ENCODE assay signal across 12 cellular contexts in the genomic region with DNA sequence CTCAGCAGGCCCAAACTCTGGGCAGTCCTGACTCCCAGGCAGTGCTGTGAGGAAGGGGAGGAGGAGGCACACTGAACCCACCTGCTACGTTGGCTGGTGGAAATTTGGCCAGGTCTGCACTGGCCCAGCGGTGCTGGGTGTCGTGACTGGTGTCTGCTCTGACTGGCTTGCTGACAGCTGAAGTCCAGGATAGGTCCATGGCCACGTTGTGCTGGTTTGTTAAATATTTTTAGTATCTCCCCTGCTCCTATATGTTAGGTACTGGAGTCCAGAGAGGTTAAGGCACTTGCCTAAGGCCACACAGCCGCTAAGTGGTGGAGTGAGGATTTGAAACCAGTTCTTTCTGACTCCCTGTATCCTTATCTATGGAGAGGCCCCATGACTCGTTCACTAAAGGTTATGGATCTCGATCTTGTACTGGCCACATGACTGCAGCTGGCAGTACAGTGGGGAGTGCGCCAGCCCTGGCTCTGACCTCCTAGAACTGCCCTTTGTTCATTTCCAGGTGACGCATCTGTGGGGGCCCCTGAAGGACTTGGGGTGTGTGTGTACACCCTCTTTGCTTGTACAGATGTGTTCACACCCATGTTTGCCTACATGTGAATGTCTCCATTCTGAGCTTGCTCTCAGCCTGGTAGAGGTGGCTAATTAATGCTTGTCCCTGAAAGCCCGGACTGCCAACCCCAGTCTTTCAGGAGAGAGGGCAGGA. TPM values are rescaled to one million over a fixed set of nuclear protein-coding genes. Genes with fewer than 3 reads are reported as not detected.
A peak's percentile ranks its signal among the peaks of the same experiment; 100 is the strongest.
DNase-seq lines count a peak whose midpoint lies in the region; TF ChIP-seq lines count a peak whose summit lies in the region.
"Had no signal": no experiment of that assay in that cellular context is flagged by ENCODE, and none has a peak within 500 bp of the region (broad histone marks: within the 10 kb centered on the region; RNA-seq: fewer than 3 reads in every experiment).

No MANE protein-coding gene starts in this region.

- intact Hi-C loops in breast epithelium (cut with DNase I; ENCODE audit: low total_unique reads) (no loop called here), mammary epithelial cell (cut with micrococcal nuclease) (no loop called here)
- intact Hi-C loops in dendritic cell treated with granulocyte-macrophage colony-stimulating factor and Interleukin-4, amounts not matched to agents 40 ng/mL and 50 ng/mL, for 4 days (cut with micrococcal nuclease) = no loop called here
- intact Hi-C loops in activated CD4-positive, alpha-beta T cell treated with anti-CD3 and anti-CD28 coated beads, Interleukin-2, amount 10 ng/mL, durations not matched to agents 24 days and 14 days (cut with micrococcal nuclease) = no loop called here

- H3K4me1 Mint-ChIP-seq in dendritic cell treated with granulocyte-macrophage colony-stimulating factor and Interleukin-4, amounts not matched to agents 40 ng/mL and 50 ng/mL, for 4 days (ENCODE audit: low read depth) = peaks cover 93% of the 10 kb centered on the region
- peaks cover 48% of the 10 kb centered on the region for H3K4me1 Mint-ChIP-seq in activated CD4-positive, alpha-beta T cell treated with anti-CD3 and anti-CD28 coated beads, Interleukin-2, amount 10 ng/mL, durations not matched to agents 24 days and 14 days

- 79% methylated on average over 9 of the region's 10 CpGs for WGBS in mammary epithelial cell (ENCODE audit: low coverage, missing lambda C conversion rate)
- 66 to 71% methylated on average over 9 to 10 of the region's 10 CpGs for WGBS in tibial nerve, 2 donors

- H3K36me3 ChIP-seq in breast epithelium (no peaks in the 10 kb centered on the region), mammary epithelial cell (ENCODE audit: insufficient read depth, low read length) (no peaks in the 10 kb centered on the region), muscle layer of colon (ENCODE audit: insufficient read depth, low read length) (no peaks in the 10 kb centered on the region), tibial nerve (peaks cover 0 to 10% (median 3%) of the 10 kb centered on the region in 3 donors)

- DNase-seq in breast epithelium (ENCODE audit: low spot score in 2 of 2) (no peak), mammary epithelial cell (no peak), tibial nerve (ENCODE audit: low spot score in 2 of 2) (no peak), hippocampal formation (lab: John Stamatoyannopoulos, UW) (no peak), GDM1 (lab: John Stamatoyannopoulos, UW) (no peak)
- no peak for DNase-seq in activated CD4-positive, alpha-beta T cell treated with anti-CD3 and anti-CD28 coated beads, Interleukin-2, amount 10 ng/mL, durations not matched to agents 24 days and 14 days
- DNase-seq: HFFc6, NCI-H510A had no signal

- no peaks in the 10 kb centered on the region for H3K9me3 ChIP-seq in breast epithelium
- no peaks in the 10 kb centered on the region for H3K9me3 ChIP-seq in mammary epithelial cell (replicated peaks; ENCODE audit: insufficient read depth, low read length)
- no peaks in the 10 kb centered on the region for H3K9me3 ChIP-seq in muscle layer of colon (ENCODE audit: low read length)
- H3K9me3 ChIP-seq in tibial nerve = no peaks in the 10 kb centered on the region

- TF ChIP-seq POLR2A in breast epithelium (IDR thresholded peaks at IDR 0.05) (no peak), tibial nerve (IDR thresholded peaks at IDR 0.05) (no peak)

- TF ChIP-seq EP300 in tibial nerve (IDR thresholded peaks at IDR 0.05) = no peak

- no peak overlapping the region for H3K9ac ChIP-seq in mammary epithelial cell (ENCODE audit: insufficient read depth, low read length)
- H3K9ac ChIP-seq in muscle layer of colon (ENCODE audit: low read length) = no peak overlapping the region

- H3K27ac ChIP-seq in breast epithelium (peak overlapping the region; percentile 62 to 95), mammary epithelial cell (ENCODE audit: insufficient read depth, low read depth, low read length) (no peak overlapping the region), muscle layer of colon (ENCODE audit: low read depth, low read length) (peak overlapping the region; percentile 35), tibial nerve (peak overlapping the region; percentile 84 to 97 (median 87))
- H3K27ac ChIP-seq: epithelial cell of prostate had no signal

- no peak overlapping the region for H2AFZ ChIP-seq in mammary epithelial cell (ENCODE audit: low read depth, low read length)

- H3K4me1 ChIP-seq in breast epithelium = peaks cover 7 to 15% of the 10 kb centered on the region in 2 donors
- H3K4me1 ChIP-seq in mammary epithelial cell (ENCODE audit: insufficient read depth, low read length) = no peaks in the 10 kb centered on the region
- H3K4me1 ChIP-seq in muscle layer of colon (ENCODE audit: insufficient read depth, low read length) = peaks cover 36% of the 10 kb centered on the region
- peaks cover 0 to 85% (median 59%) of the 10 kb centered on the region in 4 donors for H3K4me1 ChIP-seq in tibial nerve

- CTCF ChIA-PET in mammary epithelial cell (lab: Charles Lee; ENCODE audit: low non-redundant PET) = no interaction called here

- dilution Hi-C loops in mammary epithelial cell (cut with HindIII; ENCODE audit: low sequenced_read_pairs) = no loop called here

- no peaks in the 10 kb centered on the region for H3K79me2 ChIP-seq in mammary epithelial cell (ENCODE audit: insufficient read depth, low read length)

- H3K4me3 ChIP-seq in breast epithelium (no peak overlapping the region), mammary epithelial cell (replicated peaks in 1 of 3; ENCODE audit: insufficient read depth in 1 of 3, low read depth in 2 of 3, low read length in 3 of 3) (no peak overlapping the region), muscle layer of colon (ENCODE audit: low read depth in 1 of 2, low read length in 2 of 2) (no peak overlapping the region), tibial nerve (no peak overlapping the region)
- H3K4me3 ChIP-seq: smooth muscle cell had no signal

- peaks cover 75% of the 10 kb centered on the region for H3K36me3 Mint-ChIP-seq in dendritic cell treated with granulocyte-macrophage colony-stimulating factor and Interleukin-4, amounts not matched to agents 40 ng/mL and 50 ng/mL, for 4 days (ENCODE audit: low read depth)
- peaks cover 43% of the 10 kb centered on the region for H3K36me3 Mint-ChIP-seq in activated CD4-positive, alpha-beta T cell treated with anti-CD3 and anti-CD28 coated beads, Interleukin-2, amount 10 ng/mL, durations not matched to agents 24 days and 14 days (ENCODE audit: low read depth)

- no peak overlapping the region for H3K4me2 ChIP-seq in mammary epithelial cell (ENCODE audit: insufficient read depth, low read depth, low read length)
- H3K4me2 ChIP-seq: smooth muscle cell had no signal

- no peaks in the 10 kb centered on the region for H3K9me3 Mint-ChIP-seq in dendritic cell treated with granulocyte-macrophage colony-stimulating factor and Interleukin-4, amounts not matched to agents 40 ng/mL and 50 ng/mL, for 4 days
- no peaks in the 10 kb centered on the region for H3K9me3 Mint-ChIP-seq in activated CD4-positive, alpha-beta T cell treated with anti-CD3 and anti-CD28 coated beads, Interleukin-2, amount 10 ng/mL, durations not matched to agents 24 days and 14 days
- H3K9me3 Mint-ChIP-seq: HFFc6 had no signal

- in situ Hi-C loops in mammary epithelial cell (cut with MboI; ENCODE audit: low sequenced_read_pairs in 2 of 2) = no loop called here

- H3K4me3 Mint-ChIP-seq in dendritic cell treated with granulocyte-macrophage colony-stimulating factor and Interleukin-4, amounts not matched to agents 40 ng/mL and 50 ng/mL, for 4 days = no peak overlapping the region
- H3K4me3 Mint-ChIP-seq in activated CD4-positive, alpha-beta T cell treated with anti-CD3 and anti-CD28 coated beads, Interleukin-2, amount 10 ng/mL, durations not matched to agents 24 days and 14 days = no peak overlapping the region
- H3K4me3 Mint-ChIP-seq: HFFc6 had no signal

- H3K27ac Mint-ChIP-seq in dendritic cell treated with granulocyte-macrophage colony-stimulating factor and Interleukin-4, amounts not matched to agents 40 ng/mL and 50 ng/mL, for 4 days = peak overlapping the region; percentile 96
- H3K27ac Mint-ChIP-seq in activated CD4-positive, alpha-beta T cell treated with anti-CD3 and anti-CD28 coated beads, Interleukin-2, amount 10 ng/mL, durations not matched to agents 24 days and 14 days = no peak overlapping the region
- H3K27ac Mint-ChIP-seq: HFFc6 had no signal

- no peaks in the 10 kb centered on the region for H4K20me1 ChIP-seq in mammary epithelial cell (ENCODE audit: insufficient read depth, low read length)

- no TSS peak for BruUV-seq in mammary epithelial cell (replicated peaks; lab: Mats Ljungman, UMichigan)

- H3K27me3 ChIP-seq in breast epithelium (no peaks in the 10 kb centered on the region), mammary epithelial cell (ENCODE audit: insufficient read depth, low read length) (peaks cover 5% of the 10 kb centered on the region), muscle layer of colon (ENCODE audit: control insufficient read depth in 1 of 2, insufficient read depth in 2 of 2, low read length in 2 of 2) (no peaks in the 10 kb centered on the region), tibial nerve (no peaks in the 10 kb centered on the region)

- TF ChIP-seq CTCF in breast epithelium (IDR thresholded peaks at IDR 0.05) (no peak), mammary epithelial cell (conservative IDR thresholded peaks at IDR 0.05 in 1 of 2, IDR thresholded peaks at IDR 0.05 in 1 of 2; ENCODE audit: extremely low read depth in 1 of 2, insufficient read depth in 1 of 2, low read depth in 1 of 2, low read length in 2 of 2) (no peak), tibial nerve (IDR thresholded peaks at IDR 0.05) (no peak)

- no peaks in the 10 kb centered on the region for H3K27me3 Mint-ChIP-seq in dendritic cell treated with granulocyte-macrophage colony-stimulating factor and Interleukin-4, amounts not matched to agents 40 ng/mL and 50 ng/mL, for 4 days
- no peaks in the 10 kb centered on the region for H3K27me3 Mint-ChIP-seq in activated CD4-positive, alpha-beta T cell treated with anti-CD3 and anti-CD28 coated beads, Interleukin-2, amount 10 ng/mL, durations not matched to agents 24 days and 14 days

RNA-seq across cellular contexts. Expression of a gene that starts 19.6 kb away (rescaled TPM):
- total RNA-seq in breast epithelium (10 to 100 TPM; 25.0 to 48.8 (median 35.1) TPM), mammary epithelial cell (under 1 TPM; under 0.01 to 0.09 TPM), tibial nerve (10 to 100 TPM; 27.4 to 62.1 (median 43.5) TPM)
- 0.08 TPM for polyA plus RNA-seq in mammary epithelial cell
- not detected for polyA minus RNA-seq in mammary epithelial cell
- total RNA-seq in activated CD4-positive, alpha-beta T cell treated with anti-CD3 and anti-CD28 coated beads, Interleukin-2, amount 10 ng/mL, durations not matched to agents 24 days and 14 days = 145 TPM in 2 replicates

RNA-seq across cellular contexts. Expression of a gene that starts 43.4 kb away (rescaled TPM):
- total RNA-seq in breast epithelium (100 to 1,000 TPM in 1 of 3 donors, 10 to 100 TPM in 2; 73.9 to 115 (median 96.4) TPM), mammary epithelial cell (10 to 100 TPM; 57.3 to 64.7 TPM), tibial nerve (100 to 1,000 TPM in 3 of 4 donors, 10 to 100 TPM in 1; 99.2 to 132 (median 110) TPM)
- 15.2 TPM for polyA plus RNA-seq in mammary epithelial cell
- polyA minus RNA-seq in mammary epithelial cell = 73.6 TPM
- total RNA-seq in activated CD4-positive, alpha-beta T cell treated with anti-CD3 and anti-CD28 coated beads, Interleukin-2, amount 10 ng/mL, durations not matched to agents 24 days and 14 days = 26.9 and 30.8 TPM in 2 replicates

Comparison
In these comparisons a context has a peak if more than half of its experiments do, and no peak if none do; other contexts are left out.
1. RNA of a gene that starts 19.6 kb away (total RNA-seq): 145 TPM in activated CD4-positive, alpha-beta T cell treated with anti-CD3 and anti-CD28 coated beads, Interleukin-2, amount 10 ng/mL, durations not matched to agents 24 days and 14 days, 27.4 to 62.1 TPM in tibial nerve and 25.0 to 48.8 TPM in breast epithelium; under 0.01 to 0.09 TPM in mammary epithelial cell; every median in the first group is over 10 times any median in the second.